10 cellular contexts compared by ENCODE assay signal in genomic region chr1:110390096-110390495, GRCh38. TPM values are rescaled to one million over a fixed set of nuclear protein-coding genes. Genes with fewer than 3 reads are reported as not detected.
DNase-seq lines count a peak whose midpoint lies in the region; ATAC-seq and TF ChIP-seq lines count a peak whose summit lies in the region.
"Had no signal": no experiment of that assay in that cellular context is flagged by ENCODE, and none has a peak within 500 bp of the region (broad histone marks: within the 10 kb centered on the region; RNA-seq: fewer than 3 reads in every experiment).

No MANE protein-coding gene starts in this region.

- H3K27ac ChIP-seq in ACC112 (ENCODE audit: low read depth, low read length) (peak overlapping the region; percentile 86), RWPE1 (no peak overlapping the region), neural progenitor cell (no peak overlapping the region)
- H3K27ac ChIP-seq in effector memory CD4-positive, alpha-beta T cell (ENCODE audit: insufficient read depth, low read length, poor library complexity, severe bottlenecking), result no peak overlapping the region

- H3K9me3 Mint-ChIP-seq in neural progenitor cell, result no peaks in the 10 kb centered on the region
- no peaks in the 10 kb centered on the region for H3K9me3 Mint-ChIP-seq in activated T-cell treated with anti-CD3 and anti-CD28 coated beads, Interleukin-2, amount 50 U/mL, for 4 hours
- H3K9me3 Mint-ChIP-seq: CD8-positive, alpha-beta T cell; naive thymus-derived CD4-positive, alpha-beta T cell had no signal

- H2AFZ ChIP-seq in ACC112 (ENCODE audit: low read length, unreplicated experiment), result peak overlapping the region; percentile 40
- no peak overlapping the region for H2AFZ ChIP-seq in neural progenitor cell (replicated peaks)

- CTCF ChIA-PET in RWPE1 (lab: Yijun Ruan, JAX), result no interaction called here

- H4K20me1 ChIP-seq in neural progenitor cell (ENCODE audit: low read depth), result no peaks in the 10 kb centered on the region

- H3K9me3 ChIP-seq in neural progenitor cell (ENCODE audit: low read depth), result no peaks in the 10 kb centered on the region
- H3K9me3 ChIP-seq in effector memory CD4-positive, alpha-beta T cell (ENCODE audit: control insufficient read depth, low read length), result no peaks in the 10 kb centered on the region

- TF ChIP-seq CTCF in RWPE1 (conservative IDR thresholded peaks at IDR 0.05; ENCODE audit: low read depth), result no peak
- no peak for TF ChIP-seq CTCF in neural progenitor cell (IDR thresholded peaks at IDR 0.05)

- H3K79me2 ChIP-seq in ACC112 (ENCODE audit: control insufficient read depth, insufficient read depth, low read length, unreplicated experiment) (peaks cover 17% of the 10 kb centered on the region), neural progenitor cell (ENCODE audit: low read depth) (no peaks in the 10 kb centered on the region)

- no peak overlapping the region for H3K4me2 ChIP-seq in neural progenitor cell

- H3K4me1 ChIP-seq in ACC112 (ENCODE audit: control insufficient read depth, insufficient read depth, low read length, unreplicated experiment), result peaks cover 48% of the 10 kb centered on the region
- peaks cover 12% of the 10 kb centered on the region for H3K4me1 ChIP-seq in neural progenitor cell
- no peaks in the 10 kb centered on the region for H3K4me1 ChIP-seq in effector memory CD4-positive, alpha-beta T cell (ENCODE audit: control insufficient read depth, insufficient read depth, low read length, poor library complexity, severe bottlenecking)

- H3K4me3 ChIP-seq in ACC112 (ENCODE audit: low read depth, low read length), result peak overlapping the region; percentile 77
- H3K4me3 ChIP-seq in neural progenitor cell, result no peak overlapping the region
- no peak overlapping the region for H3K4me3 ChIP-seq in effector memory CD4-positive, alpha-beta T cell (ENCODE audit: insufficient read depth, low read depth, low read length, poor library complexity, severe bottlenecking)

- POLR2A ChIA-PET in RWPE1 (lab: Yijun Ruan, JAX; ENCODE audit: low non-redundant PET), result no interaction called here

- peak overlapping the region; percentile 80 for H3K27ac Mint-ChIP-seq in neural progenitor cell
- H3K27ac Mint-ChIP-seq: CD8-positive, alpha-beta T cell had no signal

- DNase-seq in RWPE1 (ENCODE audit: low spot score), result peak; percentile 65
- DNase-seq in fibroblast of peridontal ligament (ENCODE audit: extremely low read depth), result peak; percentile 90
- DNase-seq in neural progenitor cell (ENCODE audit: low spot score), result peak; percentile 3
- DNase-seq in activated T-cell treated with anti-CD3 and anti-CD28 coated beads, Interleukin-2, amount 50 U/mL, for 4 hours, result no peak
- DNase-seq in retina, result no peak
- DNase-seq in effector memory CD4-positive, alpha-beta T cell, result no peak
- no peak for DNase-seq in NCI-H146 (lab: John Stamatoyannopoulos, UW)
- DNase-seq: CD8-positive, alpha-beta T cell; naive thymus-derived CD4-positive, alpha-beta T cell had no signal

- H3K27me3 ChIP-seq in ACC112 (ENCODE audit: insufficient read depth, low read length) (no peaks in the 10 kb centered on the region), neural progenitor cell (no peaks in the 10 kb centered on the region)
- no peaks in the 10 kb centered on the region for H3K27me3 ChIP-seq in effector memory CD4-positive, alpha-beta T cell (replicated peaks; ENCODE audit: control insufficient read depth, insufficient read depth, low read length, poor library complexity, severe bottlenecking)

- peaks cover 4% of the 10 kb centered on the region for H3K36me3 Mint-ChIP-seq in neural progenitor cell
- H3K36me3 Mint-ChIP-seq in activated T-cell treated with anti-CD3 and anti-CD28 coated beads, Interleukin-2, amount 50 U/mL, for 4 hours (ENCODE audit: insufficient read depth), result peaks cover 9% of the 10 kb centered on the region

- no peaks in the 10 kb centered on the region for H3F3A ChIP-seq in neural progenitor cell (ENCODE audit: low read depth)

- H3K36me3 ChIP-seq in ACC112 (ENCODE audit: insufficient read depth, low read length), result no peaks in the 10 kb centered on the region
- H3K36me3 ChIP-seq in neural progenitor cell, result no peaks in the 10 kb centered on the region
- no peaks in the 10 kb centered on the region for H3K36me3 ChIP-seq in effector memory CD4-positive, alpha-beta T cell (ENCODE audit: control insufficient read depth, insufficient read depth, low read length)

- peaks cover 3% of the 10 kb centered on the region for H3K27me3 Mint-ChIP-seq in neural progenitor cell (ENCODE audit: insufficient read depth, low read depth)
- H3K27me3 Mint-ChIP-seq in activated T-cell treated with anti-CD3 and anti-CD28 coated beads, Interleukin-2, amount 50 U/mL, for 4 hours (ENCODE audit: low read depth), result no peaks in the 10 kb centered on the region
- H3K27me3 Mint-ChIP-seq: naive thymus-derived CD4-positive, alpha-beta T cell had no signal

- H3K4me1 Mint-ChIP-seq in neural progenitor cell, result peaks cover 10% of the 10 kb centered on the region
- peaks cover 7% of the 10 kb centered on the region for H3K4me1 Mint-ChIP-seq in activated T-cell treated with anti-CD3 and anti-CD28 coated beads, Interleukin-2, amount 50 U/mL, for 4 hours (ENCODE audit: low read depth)

- no peak overlapping the region for H3K4me3 Mint-ChIP-seq in neural progenitor cell
- no peak overlapping the region for H3K4me3 Mint-ChIP-seq in activated T-cell treated with anti-CD3 and anti-CD28 coated beads, Interleukin-2, amount 50 U/mL, for 4 hours
- H3K4me3 Mint-ChIP-seq: CD8-positive, alpha-beta T cell; naive thymus-derived CD4-positive, alpha-beta T cell had no signal

- no peak for ATAC-seq in activated T-cell treated with anti-CD3 and anti-CD28 coated beads, Interleukin-2, amount 50 U/mL, for 4 hours
- ATAC-seq: CD8-positive, alpha-beta T cell; naive thymus-derived CD4-positive, alpha-beta T cell had no signal

- no peak overlapping the region for H3K9ac ChIP-seq in neural progenitor cell

RNA-seq across cellular contexts. Expression of gene SLC16A4, which starts 0.7 kb away (rescaled TPM):
- total RNA-seq in neural progenitor cell (ENCODE audit: low replicate concordance), result 0.28 and 0.56 TPM in 2 replicates
- under 1 TPM; 0.11 to 0.40 (median 0.28) TPM for total RNA-seq in activated T-cell treated with anti-CD3 and anti-CD28 coated beads, Interleukin-2, amount 50 U/mL, for 4 hours

RNA-seq across cellular contexts. Expression of gene LAMTOR5, which starts 17.4 kb away (rescaled TPM):
- total RNA-seq in neural progenitor cell (ENCODE audit: low replicate concordance), result 34.4 and 46.8 TPM in 2 replicates
- total RNA-seq in activated T-cell treated with anti-CD3 and anti-CD28 coated beads, Interleukin-2, amount 50 U/mL, for 4 hours, result 100 to 1,000 TPM; 166 to 171 (median 170) TPM

RNA-seq across cellular contexts. Expression of gene RBM15, which starts 50.9 kb away (rescaled TPM):
- total RNA-seq in neural progenitor cell (ENCODE audit: low replicate concordance), result 66.9 and 83.7 TPM in 2 replicates
- total RNA-seq in activated T-cell treated with anti-CD3 and anti-CD28 coated beads, Interleukin-2, amount 50 U/mL, for 4 hours, result 10 to 100 TPM; 44.5 to 49.2 (median 47.4) TPM

Comparison
In these comparisons a context has a peak if more than half of its experiments do, and no peak if none do; other contexts are left out.
1. DNase-seq: peak in RWPE1 (single experiment), fibroblast of peridontal ligament (single experiment) and neural progenitor cell (single experiment); none in activated T-cell treated with anti-CD3 and anti-CD28 coated beads, Interleukin-2, amount 50 U/mL, for 4 hours (single experiment), retina (single experiment), effector memory CD4-positive, alpha-beta T cell (0 of 3) and NCI-H146 (single experiment).